22 cellular contexts compared by ENCODE assay signal in genomic region chr2:149765003-149765402, GRCh38.
"Had no signal": no experiment of that assay in that cellular context is flagged by ENCODE, and none has a peak within 500 bp of the region (broad histone marks: within the 10 kb centered on the region; RNA-seq: fewer than 3 reads in every experiment).

No MANE protein-coding gene starts in this region.

- ATAC-seq: effector memory CD8-positive, alpha-beta T cell; esophagus mucosa; gastrocnemius medialis; heart right ventricle; left cardiac atrium; left lung; left ventricle myocardium superior; lower lobe of right lung; naive thymus-derived CD4-positive, alpha-beta T cell had no signal

- H3K27me3 ChIP-seq: colonic mucosa, esophagus squamous epithelium, gastrocnemius medialis, heart right ventricle, left lung had no signal

- H3K4me3 ChIP-seq: colonic mucosa, esophagus squamous epithelium, gastrocnemius medialis, heart right ventricle, left lung, lower lobe of right lung had no signal

- H3K4me1 ChIP-seq: colonic mucosa, gastrocnemius medialis, heart right ventricle, left lung, lower lobe of right lung had no signal

- DNase-seq: colonic mucosa; cortex of kidney; effector CD8-positive, alpha-beta T cell; effector memory CD8-positive, alpha-beta T cell; endodermal cell; esophagus squamous epithelium; foreskin fibroblast; foreskin melanocyte; gastrocnemius medialis; glutamatergic neuron; head of caudate nucleus; heart right ventricle; hippocampal formation; left cardiac atrium; left lung; left ventricle myocardium superior; lower lobe of right lung; mesendoderm; midbrain; naive thymus-derived CD4-positive, alpha-beta T cell had no signal

- H3K27ac ChIP-seq: colonic mucosa, epithelial cell of prostate, esophagus squamous epithelium, gastrocnemius medialis, heart right ventricle, left lung, lower lobe of right lung had no signal

- H3K9me3 ChIP-seq: colonic mucosa, esophagus squamous epithelium, gastrocnemius medialis, lower lobe of right lung had no signal

- H3K36me3 ChIP-seq: colonic mucosa, esophagus squamous epithelium, gastrocnemius medialis, heart right ventricle, left lung, lower lobe of right lung had no signal
